ENCODE assay signal across 7 cellular contexts in the genomic region with DNA sequence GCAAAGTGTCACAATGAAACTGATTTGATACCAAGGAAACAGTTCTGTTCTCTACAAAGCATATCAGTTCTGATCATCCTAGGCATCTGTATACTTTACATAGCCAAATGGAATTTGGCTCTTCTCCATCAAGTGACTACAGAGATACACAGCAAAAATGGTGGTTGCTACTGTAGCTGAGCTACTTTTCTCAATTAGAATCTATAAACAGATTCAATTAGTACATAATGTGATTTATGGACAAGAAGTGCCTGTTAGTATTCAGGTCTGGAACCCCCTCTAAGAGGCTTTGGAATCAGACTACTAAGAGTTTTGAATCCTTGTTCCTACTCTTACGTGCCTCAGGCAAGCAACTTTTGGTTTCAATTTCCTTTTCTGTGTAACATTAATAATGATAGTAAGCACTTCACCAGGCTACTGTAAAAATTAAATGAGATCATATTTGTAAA. TPM values are rescaled to one million over a fixed set of nuclear protein-coding genes. Genes with fewer than 3 reads are reported as not detected.
DNase-seq lines count a peak whose midpoint lies in the region; ATAC-seq and TF ChIP-seq lines count a peak whose summit lies in the region.

No MANE protein-coding gene starts in this region.

- peak overlapping the region; percentile 23 to 46 for H3K27ac ChIP-seq in right atrium auricular region

- no peaks in the 10 kb centered on the region for H3K27me3 ChIP-seq in right atrium auricular region

- peak overlapping the region; percentile 22 to 29 for H3K4me3 ChIP-seq in right atrium auricular region

- peak; percentile 7 for DNase-seq in SK-N-DZ (ENCODE audit: low spot score)
- DNase-seq in right atrium auricular region (ENCODE audit: low spot score): no peak
- no peak for DNase-seq in GOT3 (lab: John Stamatoyannopoulos, UW)
- no peak for DNase-seq in posterior cingulate gyrus
- DNase-seq in NCI-H526 (lab: John Stamatoyannopoulos, UW): no peak

- H3K4me1 ChIP-seq in right atrium auricular region: peaks cover 0 to 12% of the 10 kb centered on the region in 2 donors

- H3K36me3 ChIP-seq in right atrium auricular region: peaks cover 12% of the 10 kb centered on the region

- peak; percentile 68 for ATAC-seq in GM18868 (IDR thresholded peaks at IDR 0.05; ENCODE audit: unreplicated experiment)
- ATAC-seq in HG02763 (IDR thresholded peaks at IDR 0.05; ENCODE audit: unreplicated experiment): peak; percentile 49

- no peak for TF ChIP-seq CTCF in right atrium auricular region (IDR thresholded peaks at IDR 0.05)

- no peaks in the 10 kb centered on the region for H3K9me3 ChIP-seq in right atrium auricular region

- intact Hi-C loops in posterior cingulate gyrus (cut with DNase I): loop anchor here (2.0 kb wide), 1 partner anchor 25 kb away; the partner anchor contains the start of gene C21orf91

RNA-seq across cellular contexts. Expression of gene C21orf91, which starts 25.5 kb away (rescaled TPM):
- polyA plus RNA-seq in SK-N-DZ (2014; cell fraction: cytosol; rRNA removed): 7.3 and 9.8 TPM in 2 replicates
- 5.9 and 8.4 TPM in 2 replicates for polyA plus RNA-seq in SK-N-DZ (2014; cell fraction: nucleus; rRNA removed)
- 1 to 10 TPM; 3.9 to 5.3 TPM for total RNA-seq in right atrium auricular region
